Comparison of ENCODE assay signal across 9 cellular contexts in the genomic region with DNA sequence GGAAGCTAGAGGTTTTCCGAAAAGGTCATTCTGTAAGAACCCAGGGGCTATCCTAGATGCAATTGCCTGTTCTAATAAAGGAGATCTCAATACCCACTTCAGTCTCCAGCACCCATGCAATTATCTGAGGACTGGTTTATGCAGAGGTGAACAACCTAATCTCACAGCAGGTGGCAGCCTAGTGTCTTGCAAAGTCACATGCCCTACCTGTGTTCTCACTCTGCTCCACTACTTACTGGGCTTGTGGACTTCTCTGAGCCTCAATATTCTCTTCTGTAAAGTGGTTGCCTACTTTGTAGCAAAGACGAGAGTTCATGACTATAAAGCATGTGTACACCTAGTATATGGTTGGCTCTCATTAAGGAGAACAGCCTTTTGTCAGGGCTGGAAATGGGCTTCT. TPM values are rescaled to one million over a fixed set of nuclear protein-coding genes. Genes with fewer than 3 reads are reported as not detected.
DNase-seq lines count a peak whose midpoint lies in the region; ATAC-seq and TF ChIP-seq lines count a peak whose summit lies in the region.
"Had no signal": no experiment of that assay in that cellular context is flagged by ENCODE, and none has a peak within 500 bp of the region (broad histone marks: within the 10 kb centered on the region; RNA-seq: fewer than 3 reads in every experiment).

No MANE protein-coding gene starts in this region.

- H3K9me3 ChIP-seq in MG63 = no peaks in the 10 kb centered on the region

- peak; percentile 16 for TF ChIP-seq CTCF in HFF-Myc (IDR thresholded peaks at IDR 0.05; ENCODE audit: low read depth, low read length, missing control alignments)

- no peaks in the 10 kb centered on the region for H3K27me3 Mint-ChIP-seq in activated T-cell treated with anti-CD3 and anti-CD28 coated beads, Interleukin-2, amount 50 U/mL, for 72 hours (ENCODE audit: low read depth)
- H3K27me3 Mint-ChIP-seq in activated T-cell treated with anti-CD3 and anti-CD28 coated beads, Interleukin-2, amount 50 U/mL, for 24 hours = peaks cover 5% of the 10 kb centered on the region
- peaks cover 18 to 63% of the 10 kb centered on the region in 2 donors for H3K27me3 Mint-ChIP-seq in effector memory CD8-positive, alpha-beta T cell
- peaks cover 28 to 43% of the 10 kb centered on the region in 2 donors for H3K27me3 Mint-ChIP-seq in stimulated activated naive B cell treated with anti-CD40 and anti-IgM and Interleukin-4, amounts not matched to agents 10 μg/mL and 1 μg/mL and 100 μg/mL, for 72 hours

- H3K36me3 Mint-ChIP-seq in activated T-cell treated with anti-CD3 and anti-CD28 coated beads, Interleukin-2, amount 50 U/mL, for 72 hours (ENCODE audit: insufficient read depth in 2 of 2) = no peaks in the 10 kb centered on the region
- no peaks in the 10 kb centered on the region for H3K36me3 Mint-ChIP-seq in activated T-cell treated with anti-CD3 and anti-CD28 coated beads, Interleukin-2, amount 50 U/mL, for 24 hours (ENCODE audit: low read depth)
- no peaks in the 10 kb centered on the region for H3K36me3 Mint-ChIP-seq in effector memory CD8-positive, alpha-beta T cell (ENCODE audit: insufficient read depth)
- H3K36me3 Mint-ChIP-seq in stimulated activated naive B cell treated with anti-CD40 and anti-IgM and Interleukin-4, amounts not matched to agents 10 μg/mL and 1 μg/mL and 100 μg/mL, for 72 hours = no peaks in the 10 kb centered on the region
- H3K36me3 Mint-ChIP-seq: naive B cell had no signal

- H3K4me1 Mint-ChIP-seq in activated T-cell treated with anti-CD3 and anti-CD28 coated beads, Interleukin-2, amount 50 U/mL, for 72 hours (ENCODE audit: low read depth) = no peaks in the 10 kb centered on the region
- no peaks in the 10 kb centered on the region for H3K4me1 Mint-ChIP-seq in activated T-cell treated with anti-CD3 and anti-CD28 coated beads, Interleukin-2, amount 50 U/mL, for 24 hours (ENCODE audit: low read depth)
- no peaks in the 10 kb centered on the region for H3K4me1 Mint-ChIP-seq in effector memory CD8-positive, alpha-beta T cell (ENCODE audit: low read depth in 2 of 2)
- H3K4me1 Mint-ChIP-seq in stimulated activated naive B cell treated with anti-CD40 and anti-IgM and Interleukin-4, amounts not matched to agents 10 μg/mL and 1 μg/mL and 100 μg/mL, for 72 hours = no peaks in the 10 kb centered on the region
- H3K4me1 Mint-ChIP-seq: naive B cell had no signal

- DNase-seq in activated T-cell treated with anti-CD3 and anti-CD28 coated beads, Interleukin-2, amount 50 U/mL, for 72 hours = peak; percentile 18 to 23
- no peak for DNase-seq in activated T-cell treated with anti-CD3 and anti-CD28 coated beads, Interleukin-2, amount 50 U/mL, for 24 hours
- DNase-seq in HFF-Myc (ENCODE audit: extremely low read depth, low read depth) = no peak
- peak; percentile 40 for DNase-seq in NCI-H526 treated with DMSO at 0.1 percent for 48 hours (lab: John Stamatoyannopoulos, UW)
- DNase-seq in effector memory CD8-positive, alpha-beta T cell = peak in 1 of 3 experiments; percentile 8
- DNase-seq in stimulated activated naive B cell treated with anti-CD40 and anti-IgM and Interleukin-4, amounts not matched to agents 10 μg/mL and 1 μg/mL and 100 μg/mL, for 72 hours = no peak
- no peak for DNase-seq in MG63
- DNase-seq in amniotic stem cell (lab: John Stamatoyannopoulos, UW) = no peak
- DNase-seq: naive B cell had no signal

- H3K27me3 ChIP-seq in MG63 = peaks cover 2% of the 10 kb centered on the region

- peak; percentile 59 to 67 for ATAC-seq in activated T-cell treated with anti-CD3 and anti-CD28 coated beads, Interleukin-2, amount 50 U/mL, for 72 hours (replicated peaks in 1 of 2)
- ATAC-seq in effector memory CD8-positive, alpha-beta T cell (replicated peaks) = peak; percentile 40
- ATAC-seq in stimulated activated naive B cell treated with anti-CD40 and anti-IgM and Interleukin-4, amounts not matched to agents 10 μg/mL and 1 μg/mL and 100 μg/mL, for 72 hours (replicated peaks) = peak; percentile 68 to 78

- no peaks in the 10 kb centered on the region for H3K36me3 ChIP-seq in MG63

- H3K4me3 ChIP-seq in HFF-Myc (replicated peaks; ENCODE audit: low read depth, low read length) = no peak overlapping the region
- H3K4me3 ChIP-seq in MG63 = no peak overlapping the region

- no peak overlapping the region for H3K4me3 Mint-ChIP-seq in activated T-cell treated with anti-CD3 and anti-CD28 coated beads, Interleukin-2, amount 50 U/mL, for 72 hours
- H3K4me3 Mint-ChIP-seq in activated T-cell treated with anti-CD3 and anti-CD28 coated beads, Interleukin-2, amount 50 U/mL, for 24 hours = no peak overlapping the region
- H3K4me3 Mint-ChIP-seq in effector memory CD8-positive, alpha-beta T cell = no peak overlapping the region
- no peak overlapping the region for H3K4me3 Mint-ChIP-seq in stimulated activated naive B cell treated with anti-CD40 and anti-IgM and Interleukin-4, amounts not matched to agents 10 μg/mL and 1 μg/mL and 100 μg/mL, for 72 hours
- H3K4me3 Mint-ChIP-seq: naive B cell had no signal

- no peaks in the 10 kb centered on the region for H3K9me3 Mint-ChIP-seq in activated T-cell treated with anti-CD3 and anti-CD28 coated beads, Interleukin-2, amount 50 U/mL, for 72 hours
- no peaks in the 10 kb centered on the region for H3K9me3 Mint-ChIP-seq in activated T-cell treated with anti-CD3 and anti-CD28 coated beads, Interleukin-2, amount 50 U/mL, for 24 hours
- no peaks in the 10 kb centered on the region for H3K9me3 Mint-ChIP-seq in effector memory CD8-positive, alpha-beta T cell
- no peaks in the 10 kb centered on the region for H3K9me3 Mint-ChIP-seq in stimulated activated naive B cell treated with anti-CD40 and anti-IgM and Interleukin-4, amounts not matched to agents 10 μg/mL and 1 μg/mL and 100 μg/mL, for 72 hours
- H3K9me3 Mint-ChIP-seq: naive B cell had no signal

- H3K27ac Mint-ChIP-seq in activated T-cell treated with anti-CD3 and anti-CD28 coated beads, Interleukin-2, amount 50 U/mL, for 72 hours = no peak overlapping the region
- no peak overlapping the region for H3K27ac Mint-ChIP-seq in activated T-cell treated with anti-CD3 and anti-CD28 coated beads, Interleukin-2, amount 50 U/mL, for 24 hours
- no peak overlapping the region for H3K27ac Mint-ChIP-seq in effector memory CD8-positive, alpha-beta T cell
- H3K27ac Mint-ChIP-seq in stimulated activated naive B cell treated with anti-CD40 and anti-IgM and Interleukin-4, amounts not matched to agents 10 μg/mL and 1 μg/mL and 100 μg/mL, for 72 hours = no peak overlapping the region

RNA-seq across cellular contexts. Expression of a gene that starts 21.0 kb away (rescaled TPM):
- total RNA-seq in activated T-cell treated with anti-CD3 and anti-CD28 coated beads, Interleukin-2, amount 50 U/mL, for 72 hours = 10 to 100 TPM in 1 of 2 donors, 1 to 10 TPM in 1; 9.1 to 10.2 TPM
- 61.3 and 79.0 TPM in 2 replicates for total RNA-seq in MG63 (2014; rRNA removed; shearing (Covaris generic); ENCODE audit: low replicate concordance)

RNA-seq across cellular contexts. Expression of a gene that starts 52.8 kb away (rescaled TPM):
- not detected for total RNA-seq in activated T-cell treated with anti-CD3 and anti-CD28 coated beads, Interleukin-2, amount 50 U/mL, for 72 hours
- 0.95 and 2.3 TPM in 2 replicates for total RNA-seq in MG63 (2014; rRNA removed; shearing (Covaris generic); ENCODE audit: low replicate concordance)

Comparison
In these comparisons a context has a peak if more than half of its experiments do, and no peak if none do; other contexts are left out.
1. DNase-seq: peak in activated T-cell treated with anti-CD3 and anti-CD28 coated beads, Interleukin-2, amount 50 U/mL, for 72 hours (2 of 2) and NCI-H526 treated with DMSO at 0.1 percent for 48 hours (single experiment); none in activated T-cell treated with anti-CD3 and anti-CD28 coated beads, Interleukin-2, amount 50 U/mL, for 24 hours (single experiment), HFF-Myc (single experiment), stimulated activated naive B cell treated with anti-CD40 and anti-IgM and Interleukin-4, amounts not matched to agents 10 μg/mL and 1 μg/mL and 100 μg/mL, for 72 hours (single experiment), MG63 (single experiment) and amniotic stem cell (single experiment).
2. Peak in every context shown above with its lines, with median percentiles within 50 percentile points of each other: ATAC-seq.